11 cellular contexts compared by ENCODE assay signal in genomic region chr11:67605231-67606011, GRCh38. TPM values are rescaled to one million over a fixed set of nuclear protein-coding genes. Genes with fewer than 3 reads are reported as not detected.
DNase-seq lines count a peak whose midpoint lies in the region; TF ChIP-seq lines count a peak whose summit lies in the region.
"Had no signal": no experiment of that assay in that cellular context is flagged by ENCODE, and none has a peak within 500 bp of the region (broad histone marks: within the 10 kb centered on the region; RNA-seq: fewer than 3 reads in every experiment).

No MANE protein-coding gene starts in this region.

- DNase-seq in Calu3, result no peak
- peak; percentile 46 for DNase-seq in NCI-H524 treated with DMSO at 0.1 percent for 48 hours (lab: John Stamatoyannopoulos, UW)
- no peak for DNase-seq in chondrocyte (ENCODE audit: low spot score)
- no peak for DNase-seq in nephron progenitor cell
- DNase-seq in GOT3 (lab: John Stamatoyannopoulos, UW), result no peak
- DNase-seq in hepatic stellate cell (ENCODE audit: low spot score), result no peak
- no peak for DNase-seq in activated gamma-delta T cell (lab: John Stamatoyannopoulos, UW)
- no peak for DNase-seq in NCI-H2029 (lab: John Stamatoyannopoulos, UW)
- DNase-seq: NCI-H2171 treated with DMSO at 0.1 percent for 48 hours had no signal

- TF ChIP-seq CTCF in Calu3 (IDR thresholded peaks at IDR 0.05; ENCODE audit: unreplicated experiment) (no peak), chondrocyte (IDR thresholded peaks at IDR 0.05) (no peak), nephron progenitor cell (IDR thresholded peaks at IDR 0.05) (no peak)

- CTCF ChIA-PET in Calu3 (lab: Charles Lee), result no interaction called here

- peaks cover 10% of the 10 kb centered on the region for H3K4me1 Mint-ChIP-seq in Calu3 (ENCODE audit: low read depth, unreplicated experiment)
- H3K4me1 Mint-ChIP-seq in chondrocyte (ENCODE audit: low read depth), result peaks cover 8% of the 10 kb centered on the region
- peaks cover 22% of the 10 kb centered on the region for H3K4me1 Mint-ChIP-seq in nephron progenitor cell

- peaks cover 18% of the 10 kb centered on the region for H3K27me3 Mint-ChIP-seq in Calu3 (ENCODE audit: unreplicated experiment)
- peaks cover 6% of the 10 kb centered on the region for H3K27me3 Mint-ChIP-seq in chondrocyte (ENCODE audit: low read depth)
- peaks cover 33% of the 10 kb centered on the region for H3K27me3 Mint-ChIP-seq in nephron progenitor cell (ENCODE audit: low read depth, poor library complexity)

- BruUV-seq in Calu3 (replicated peaks; lab: Mats Ljungman, UMichigan), result no TSS peak

- peaks cover 40% of the 10 kb centered on the region for H3K36me3 Mint-ChIP-seq in Calu3 (ENCODE audit: insufficient read depth, unreplicated experiment)
- no peaks in the 10 kb centered on the region for H3K36me3 Mint-ChIP-seq in chondrocyte (ENCODE audit: low read depth)
- H3K36me3 Mint-ChIP-seq in nephron progenitor cell (ENCODE audit: low read depth), result peaks cover 9% of the 10 kb centered on the region

- intact Hi-C loops in Calu3 (cut with micrococcal nuclease; ENCODE audit: unreplicated experiment), result no loop called here

- H3K27ac Mint-ChIP-seq in Calu3 (ENCODE audit: unreplicated experiment), result no peak overlapping the region
- H3K27ac Mint-ChIP-seq in chondrocyte (ENCODE audit: unreplicated experiment), result no peak overlapping the region
- H3K27ac Mint-ChIP-seq in nephron progenitor cell, result no peak overlapping the region

- H3K9me3 Mint-ChIP-seq in Calu3 (ENCODE audit: low read depth, unreplicated experiment) (peaks cover 3% of the 10 kb centered on the region), chondrocyte (ENCODE audit: low read depth) (peaks cover 4% of the 10 kb centered on the region), nephron progenitor cell (peaks cover 11% of the 10 kb centered on the region)

- peak overlapping the region; percentile 86 for H3K4me3 Mint-ChIP-seq in Calu3 (ENCODE audit: low read depth, unreplicated experiment)
- peak overlapping the region; percentile 24 for H3K4me3 Mint-ChIP-seq in chondrocyte (ENCODE audit: unreplicated experiment)
- peak overlapping the region; percentile 98 for H3K4me3 Mint-ChIP-seq in nephron progenitor cell

RNA-seq across cellular contexts. Expression of gene NDUFV1, which starts 1.3 kb away (rescaled TPM):
- 216 and 233 TPM in 2 replicates for total RNA-seq in Calu3 (2022)
- total RNA-seq in chondrocyte, result 119 to 151 TPM (median 121 TPM) in 3 replicates

RNA-seq across cellular contexts. Expression of gene GSTP1, which starts 21.8 kb away (rescaled TPM):
- total RNA-seq in Calu3 (2022) (777 and 838 TPM in 2 replicates), chondrocyte (637 to 652 TPM (median 644 TPM) in 3 replicates)

RNA-seq across cellular contexts. Expression of gene NUDT8, which starts 24.3 kb away (rescaled TPM):
- total RNA-seq in Calu3 (2022) (9.7 and 12.7 TPM in 2 replicates), chondrocyte (8.4 to 12.6 TPM (median 11.3 TPM) in 3 replicates)

RNA-seq across cellular contexts. Expression of gene TBX10, which starts 34.1 kb away (rescaled TPM):
- total RNA-seq in Calu3 (2022) (not detected in 2 replicates), chondrocyte (not detected in 3 replicates)
- total RNA-seq: aorta, gastroesophageal sphincter had no signal

RNA-seq across cellular contexts. Expression of gene ACY3, which starts 45.1 kb away (rescaled TPM):
- 0.83 and 2.0 TPM in 2 replicates for total RNA-seq in Calu3 (2022)
- not detected in 3 replicates for total RNA-seq in chondrocyte
- total RNA-seq: aorta, gastroesophageal sphincter had no signal

Comparison
In these comparisons a context has a peak if more than half of its experiments do, and no peak if none do; other contexts are left out.
1. H3K4me3 Mint-ChIP-seq: peak in every context shown above with its lines; median percentile 98 in nephron progenitor cell; 86 in Calu3; 24 in chondrocyte.